1 cellular context compared by ENCODE assay signal in the genomic region with DNA sequence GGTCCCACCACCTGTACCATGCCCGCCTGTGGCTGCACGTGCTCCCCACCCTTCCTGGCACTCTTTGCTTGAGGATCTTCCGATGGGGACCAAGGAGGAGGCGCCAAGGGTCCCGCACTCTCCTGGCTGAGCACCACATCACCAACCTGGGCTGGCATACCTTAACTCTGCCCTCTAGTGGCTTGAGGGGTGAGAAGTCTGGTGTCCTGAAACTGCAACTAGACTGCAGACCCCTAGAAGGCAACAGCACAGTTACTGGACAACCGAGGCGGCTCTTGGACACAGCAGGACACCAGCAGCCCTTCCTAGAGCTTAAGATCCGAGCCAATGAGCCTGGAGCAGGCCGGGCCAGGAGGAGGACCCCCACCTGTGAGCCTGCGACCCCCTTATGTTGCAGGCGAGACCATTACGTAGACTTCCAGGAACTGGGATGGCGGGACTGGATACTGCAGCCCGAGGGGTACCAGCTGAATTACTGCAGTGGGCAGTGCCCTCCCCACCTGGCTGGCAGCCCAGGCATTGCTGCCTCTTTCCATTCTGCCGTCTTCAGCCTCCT.
TF ChIP-seq lines count a peak whose summit lies in the region.

No MANE protein-coding gene starts in this region.

TF ChIP-seq in HepG2, 621 proteins besides CTCF, POLR2A, EP300 and RAD21 (continued from another document):
- TF ChIP-seq, protein P1, sequence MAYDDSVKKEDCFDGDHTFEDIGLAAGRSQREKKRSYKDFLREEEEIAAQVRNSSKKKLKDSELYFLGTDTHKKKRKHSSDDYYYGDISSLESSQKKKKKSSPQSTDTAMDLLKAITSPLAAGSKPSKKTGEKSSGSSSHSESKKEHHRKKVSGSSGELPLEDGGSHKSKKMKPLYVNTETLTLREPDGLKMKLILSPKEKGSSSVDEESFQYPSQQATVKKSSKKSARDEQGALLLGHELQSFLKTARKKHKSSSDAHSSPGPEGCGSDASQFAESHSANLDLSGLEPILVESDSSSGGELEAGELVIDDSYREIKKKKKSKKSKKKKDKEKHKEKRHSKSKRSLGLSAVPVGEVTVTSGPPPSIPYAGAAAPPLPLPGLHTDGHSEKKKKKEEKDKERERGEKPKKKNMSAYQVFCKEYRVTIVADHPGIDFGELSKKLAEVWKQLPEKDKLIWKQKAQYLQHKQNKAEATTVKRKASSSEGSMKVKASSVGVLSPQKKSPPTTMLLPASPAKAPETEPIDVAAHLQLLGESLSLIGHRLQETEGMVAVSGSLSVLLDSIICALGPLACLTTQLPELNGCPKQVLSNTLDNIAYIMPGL (CRISPR knock-in tag; IDR thresholded peaks at IDR 0.05; ENCODE audit: borderline replicate concordance in 1 of 2, low read depth in 1 of 2), result peak; percentile 82 to 91
- TF ChIP-seq SMAD1 (CRISPR knock-in tag; IDR thresholded peaks at IDR 0.05; ENCODE audit: borderline replicate concordance, low read depth) (no peak), SIX4 (CRISPR knock-in tag; IDR thresholded peaks at IDR 0.05) (no peak), ZNF256 (CRISPR knock-in tag; conservative IDR thresholded peaks at IDR 0.05) (no peak), ELF1 (CRISPR knock-in tag; IDR thresholded peaks at IDR 0.05) (no peak), DRAP1 (CRISPR knock-in tag; IDR thresholded peaks at IDR 0.05) (no peak), ARNTL (CRISPR knock-in tag; IDR thresholded peaks at IDR 0.05) (no peak), ZBTB42 (CRISPR knock-in tag; IDR thresholded peaks at IDR 0.05) (no peak), ZNF292 (CRISPR knock-in tag; IDR thresholded peaks at IDR 0.05; ENCODE audit: borderline replicate concordance, low read depth) (no peak), SMYD3 (CRISPR knock-in tag; IDR thresholded peaks at IDR 0.05) (no peak), AKAP8 (CRISPR knock-in tag; IDR thresholded peaks at IDR 0.05) (no peak), HNRNPL (IDR thresholded peaks at IDR 0.05; ENCODE audit: low read depth, low read length) (0 out of 2 replicates have a peak, but pooled peaks have one; percentile 72), ATAD3A (CRISPR knock-in tag; IDR thresholded peaks at IDR 0.05) (no peak), SMC3 (IDR thresholded peaks at IDR 0.05; ENCODE audit: low read length) (peak; percentile 49), LBX2 (CRISPR knock-in tag; IDR thresholded peaks at IDR 0.05; ENCODE audit: borderline replicate concordance) (no peak), HDAC1 (CRISPR knock-in tag; IDR thresholded peaks at IDR 0.05) (peak; percentile 11; the same call in 1 of the 2 replicates), SATB2 (CRISPR knock-in tag; IDR thresholded peaks at IDR 0.05) (no peak), NFIC (IDR thresholded peaks at IDR 0.05; ENCODE audit: low read length) (no peak), MYC (CRISPR knock-in tag; IDR thresholded peaks at IDR 0.05; ENCODE audit: borderline replicate concordance) (no peak), ZNF530 (CRISPR knock-in tag; IDR thresholded peaks at IDR 0.05; ENCODE audit: low read depth) (no peak), ZNF784 (CRISPR knock-in tag; IDR thresholded peaks at IDR 0.05; ENCODE audit: borderline replicate concordance) (no peak), NFIB (CRISPR knock-in tag; IDR thresholded peaks at IDR 0.05; ENCODE audit: borderline replicate concordance) (no peak), ZNF598 (CRISPR knock-in tag; IDR thresholded peaks at IDR 0.05; ENCODE audit: borderline replicate concordance) (no peak), MTA1 (CRISPR knock-in tag; IDR thresholded peaks at IDR 0.05; ENCODE audit: borderline replicate concordance) (no peak), TGIF2 (CRISPR knock-in tag; IDR thresholded peaks at IDR 0.05) (no peak), ZFP62 (CRISPR knock-in tag; IDR thresholded peaks at IDR 0.05) (no peak), ZNF10 (CRISPR knock-in tag; IDR thresholded peaks at IDR 0.05; ENCODE audit: borderline replicate concordance, low read depth) (no peak), DNMT1 (CRISPR knock-in tag; IDR thresholded peaks at IDR 0.05) (no peak)
- TF ChIP-seq, protein P2, sequence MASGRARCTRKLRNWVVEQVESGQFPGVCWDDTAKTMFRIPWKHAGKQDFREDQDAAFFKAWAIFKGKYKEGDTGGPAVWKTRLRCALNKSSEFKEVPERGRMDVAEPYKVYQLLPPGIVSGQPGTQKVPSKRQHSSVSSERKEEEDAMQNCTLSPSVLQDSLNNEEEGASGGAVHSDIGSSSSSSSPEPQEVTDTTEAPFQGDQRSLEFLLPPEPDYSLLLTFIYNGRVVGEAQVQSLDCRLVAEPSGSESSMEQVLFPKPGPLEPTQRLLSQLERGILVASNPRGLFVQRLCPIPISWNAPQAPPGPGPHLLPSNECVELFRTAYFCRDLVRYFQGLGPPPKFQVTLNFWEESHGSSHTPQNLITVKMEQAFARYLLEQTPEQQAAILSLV (CRISPR knock-in tag; IDR thresholded peaks at IDR 0.05; ENCODE audit: borderline replicate concordance), result 0 out of 2 replicates have a peak, but pooled peaks have one; percentile 42
- TF ChIP-seq, protein P3, sequence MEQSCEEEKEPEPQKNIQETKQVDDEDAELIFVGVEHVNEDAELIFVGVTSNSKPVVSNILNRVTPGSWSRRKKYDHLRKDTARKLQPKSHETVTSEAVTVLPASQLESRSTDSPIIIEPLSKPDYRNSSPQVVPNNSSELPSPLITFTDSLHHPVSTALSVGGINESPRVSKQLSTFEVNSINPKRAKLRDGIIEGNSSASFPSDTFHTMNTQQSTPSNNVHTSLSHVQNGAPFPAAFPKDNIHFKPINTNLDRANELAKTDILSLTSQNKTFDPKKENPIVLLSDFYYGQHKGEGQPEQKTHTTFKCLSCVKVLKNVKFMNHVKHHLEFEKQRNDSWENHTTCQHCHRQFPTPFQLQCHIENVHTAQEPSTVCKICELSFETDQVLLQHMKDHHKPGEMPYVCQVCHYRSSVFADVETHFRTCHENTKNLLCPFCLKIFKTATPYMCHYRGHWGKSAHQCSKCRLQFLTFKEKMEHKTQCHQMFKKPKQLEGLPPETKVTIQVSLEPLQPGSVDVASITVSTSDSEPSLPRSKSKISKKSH (CRISPR knock-in tag; IDR thresholded peaks at IDR 0.05; ENCODE audit: borderline replicate concordance), result no peak
- TF ChIP-seq, protein P4, sequence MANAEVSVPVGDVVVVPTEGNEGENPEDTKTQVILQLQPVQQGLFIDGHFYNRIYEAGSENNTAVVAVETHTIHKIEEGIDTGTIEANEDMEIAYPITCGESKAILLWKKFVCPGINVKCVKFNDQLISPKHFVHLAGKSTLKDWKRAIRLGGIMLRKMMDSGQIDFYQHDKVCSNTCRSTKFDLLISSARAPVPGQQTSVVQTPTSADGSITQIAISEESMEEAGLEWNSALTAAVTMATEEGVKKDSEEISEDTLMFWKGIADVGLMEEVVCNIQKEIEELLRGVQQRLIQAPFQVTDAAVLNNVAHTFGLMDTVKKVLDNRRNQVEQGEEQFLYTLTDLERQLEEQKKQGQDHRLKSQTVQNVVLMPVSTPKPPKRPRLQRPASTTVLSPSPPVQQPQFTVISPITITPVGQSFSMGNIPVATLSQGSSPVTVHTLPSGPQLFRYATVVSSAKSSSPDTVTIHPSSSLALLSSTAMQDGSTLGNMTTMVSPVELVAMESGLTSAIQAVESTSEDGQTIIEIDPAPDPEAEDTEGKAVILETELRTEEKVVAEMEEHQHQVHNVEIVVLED (CRISPR knock-in tag; IDR thresholded peaks at IDR 0.05; ENCODE audit: borderline replicate concordance), result no peak
